Comparison of ENCODE assay signal across 12 cellular contexts in genomic region chr17:2598166-2598565, GRCh38. TPM values are rescaled to one million over a fixed set of nuclear protein-coding genes. Genes with fewer than 3 reads are reported as not detected.
DNase-seq lines count a peak whose midpoint lies in the region; FAIRE-seq and TF ChIP-seq lines count a peak whose summit lies in the region.
"Had no signal": no experiment of that assay in that cellular context is flagged by ENCODE, and none has a peak within 500 bp of the region (broad histone marks: within the 10 kb centered on the region; RNA-seq: fewer than 3 reads in every experiment).

No MANE protein-coding gene starts in this region.

- POLR2A ChIA-PET in RWPE1 (lab: Yijun Ruan, JAX; ENCODE audit: low non-redundant PET): interaction anchor here (0.6 kb wide), 1 partner anchor 63 kb away, joined by 4 read pairs; no protein-coding TSS in a partner anchor

- no peak overlapping the region for H3K4me3 ChIP-seq in kidney (ENCODE audit: low read length in 2 of 2)
- H3K4me3 ChIP-seq: body of pancreas, heart left ventricle, right lobe of liver had no signal

- H3K9me3 ChIP-seq in kidney (ENCODE audit: control insufficient read depth in 1 of 2, low read length in 2 of 2): no peaks in the 10 kb centered on the region
- H3K9me3 ChIP-seq: body of pancreas, heart left ventricle, right lobe of liver had no signal

- H3K9ac ChIP-seq in kidney (ENCODE audit: low read length in 2 of 2): no peak overlapping the region

- H3K4me1 ChIP-seq in kidney (ENCODE audit: control insufficient read depth in 1 of 2, insufficient read depth in 1 of 2, low read depth in 1 of 2, low read length in 2 of 2): peaks cover 0 to 9% of the 10 kb centered on the region in 2 donors

- CTCF ChIA-PET in RWPE1 (lab: Yijun Ruan, JAX): interaction anchor here (0.6 kb wide), 1 partner anchor 36 kb away, joined by 6 read pairs; no protein-coding TSS in a partner anchor

- TF ChIP-seq CTCF in RWPE1 (conservative IDR thresholded peaks at IDR 0.05; ENCODE audit: low read depth): no peak
- no peak for TF ChIP-seq CTCF in kidney (IDR thresholded peaks at IDR 0.05; ENCODE audit: borderline replicate concordance, extremely low read depth, insufficient read depth)

- intact Hi-C loops in kidney (cut with DNase I): no loop called here

- DNase-seq in EL (peak; percentile 75), RWPE1 (ENCODE audit: low spot score) (peak; percentile 19), epithelial cell of prostate (ENCODE audit: low read depth, low spot score) (no peak), renal cortical epithelial cell (ENCODE audit: low read depth) (peak; percentile 54), HUDEP-2 (lab: John Stamatoyannopoulos, UW; ENCODE audit: unreplicated experiment in 76 of 76) (no peak), kidney (no peak)
- no peak for DNase-seq in activated CD8-positive, alpha-beta memory T cell treated with anti-CD3 and anti-CD28 coated beads, Interleukin-2, amount 50 U/mL, for 48 hours
- DNase-seq: body of pancreas, DMS79, heart left ventricle, NCI-H187, right lobe of liver had no signal

- no peaks in the 10 kb centered on the region for H3K36me3 ChIP-seq in kidney (ENCODE audit: control insufficient read depth in 1 of 2, insufficient read depth in 2 of 2, low read length in 2 of 2)
- H3K36me3 ChIP-seq: heart left ventricle, right lobe of liver had no signal

- H3K27ac ChIP-seq in RWPE1 (no peak overlapping the region), epithelial cell of prostate (peak overlapping the region; percentile 12), kidney (ENCODE audit: low read depth in 2 of 2, low read length in 2 of 2) (no peak overlapping the region)
- H3K27ac ChIP-seq: body of pancreas, heart left ventricle, right lobe of liver had no signal

- FAIRE-seq in kidney (lab: Jason Lieb, UNC): no peak

RNA-seq across cellular contexts. Expression of gene PAFAH1B1, which starts 4.7 kb away (rescaled TPM):
- 103 and 169 TPM in 2 replicates for total RNA-seq in renal cortical epithelial cell
- 125 TPM for total RNA-seq in kidney
- polyA plus RNA-seq in kidney (ENCODE audit: insufficient read depth, low read depth, low replicate concordance): 46.7 TPM

Comparison
In these comparisons a context has a peak if more than half of its experiments do, and no peak if none do; other contexts are left out.
1. DNase-seq: peak in EL (single experiment), RWPE1 (single experiment) and renal cortical epithelial cell (single experiment); none in epithelial cell of prostate (single experiment), HUDEP-2 (0 of 76), kidney (single experiment) and activated CD8-positive, alpha-beta memory T cell treated with anti-CD3 and anti-CD28 coated beads, Interleukin-2, amount 50 U/mL, for 48 hours (single experiment).